In the genomic region with DNA sequence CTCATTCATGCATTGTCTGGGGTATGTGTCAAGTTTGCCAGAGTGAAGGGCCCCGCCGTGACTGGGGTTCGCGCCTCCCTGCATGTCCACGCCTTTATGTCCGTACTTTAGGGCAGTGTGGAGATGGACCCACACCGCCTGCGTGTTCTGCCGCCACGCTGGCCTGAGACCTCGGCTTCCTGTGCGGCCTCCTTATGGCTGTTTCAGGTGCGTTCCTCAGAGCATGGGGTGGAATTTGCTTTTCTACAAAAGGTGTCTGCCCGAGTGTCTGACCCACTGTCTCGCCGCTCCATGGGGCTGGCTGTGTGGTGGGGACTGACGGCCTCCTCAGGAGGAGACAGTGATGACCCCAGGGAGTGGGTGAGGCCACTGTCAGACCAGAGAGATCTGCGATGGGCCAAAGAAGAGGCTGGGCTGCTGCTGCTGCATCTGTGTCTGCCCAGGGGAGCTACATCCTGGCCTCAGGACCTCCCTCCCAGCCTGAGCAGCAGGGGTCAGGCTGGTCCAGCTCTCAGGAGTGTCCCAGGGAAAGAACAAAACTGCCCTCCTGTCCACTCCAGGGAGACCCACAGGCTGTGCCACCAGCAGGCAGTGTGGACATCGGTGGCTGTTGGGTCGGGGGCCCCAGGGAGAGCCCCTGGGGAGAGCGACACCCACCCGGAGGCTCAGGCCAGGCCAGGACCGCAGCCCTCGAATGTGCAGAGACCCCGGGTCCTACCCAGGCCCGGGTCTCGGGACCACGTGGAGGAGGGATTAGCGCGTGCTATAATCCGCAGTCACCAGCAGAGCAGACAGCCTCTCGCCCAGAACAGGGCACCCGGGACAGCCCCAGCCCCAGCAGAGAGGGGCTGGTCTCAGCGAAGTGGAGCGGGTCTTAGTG, we compare ENCODE assay signal across 1 cellular context.
TF ChIP-seq lines count a peak whose summit lies in the region.

No MANE protein-coding gene starts in this region.

TF ChIP-seq in IMR-90, 13 proteins besides CTCF, POLR2A, EP300 and RAD21:
- TF ChIP-seq BHLHE40 (IDR thresholded peaks at IDR 0.05; ENCODE audit: low read depth, low read length) (no peak), MAZ (IDR thresholded peaks at IDR 0.05; ENCODE audit: borderline replicate concordance, low read depth, low read length) (no peak), RFX5 (IDR thresholded peaks at IDR 0.05; ENCODE audit: low read depth, low read length) (no peak), MAFK (IDR thresholded peaks at IDR 0.05; ENCODE audit: low read depth, low read length) (no peak), RCOR1 (IDR thresholded peaks at IDR 0.05; ENCODE audit: insufficient replicate concordance, low read length) (no peak), NFE2L2 (IDR thresholded peaks at IDR 0.05; ENCODE audit: low read depth, low read length) (no peak), SMC3 (IDR thresholded peaks at IDR 0.05; ENCODE audit: low read depth, low read length) (no peak), FOS (IDR thresholded peaks at IDR 0.05; ENCODE audit: low read depth, low read length) (no peak), MXI1 (IDR thresholded peaks at IDR 0.05; ENCODE audit: borderline replicate concordance, low read depth, low read length) (no peak), CEBPB (IDR thresholded peaks at IDR 0.05; ENCODE audit: low read depth, low read length) (no peak), CHD1 (IDR thresholded peaks at IDR 0.05; ENCODE audit: low read depth, low read length) (no peak)
- TF ChIP-seq, protein P1, sequence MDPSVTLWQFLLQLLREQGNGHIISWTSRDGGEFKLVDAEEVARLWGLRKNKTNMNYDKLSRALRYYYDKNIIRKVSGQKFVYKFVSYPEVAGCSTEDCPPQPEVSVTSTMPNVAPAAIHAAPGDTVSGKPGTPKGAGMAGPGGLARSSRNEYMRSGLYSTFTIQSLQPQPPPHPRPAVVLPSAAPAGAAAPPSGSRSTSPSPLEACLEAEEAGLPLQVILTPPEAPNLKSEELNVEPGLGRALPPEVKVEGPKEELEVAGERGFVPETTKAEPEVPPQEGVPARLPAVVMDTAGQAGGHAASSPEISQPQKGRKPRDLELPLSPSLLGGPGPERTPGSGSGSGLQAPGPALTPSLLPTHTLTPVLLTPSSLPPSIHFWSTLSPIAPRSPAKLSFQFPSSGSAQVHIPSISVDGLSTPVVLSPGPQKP (IDR thresholded peaks at IDR 0.05; ENCODE audit: borderline replicate concordance, low read depth, low read length), result no peak
- TF ChIP-seq, protein P2, sequence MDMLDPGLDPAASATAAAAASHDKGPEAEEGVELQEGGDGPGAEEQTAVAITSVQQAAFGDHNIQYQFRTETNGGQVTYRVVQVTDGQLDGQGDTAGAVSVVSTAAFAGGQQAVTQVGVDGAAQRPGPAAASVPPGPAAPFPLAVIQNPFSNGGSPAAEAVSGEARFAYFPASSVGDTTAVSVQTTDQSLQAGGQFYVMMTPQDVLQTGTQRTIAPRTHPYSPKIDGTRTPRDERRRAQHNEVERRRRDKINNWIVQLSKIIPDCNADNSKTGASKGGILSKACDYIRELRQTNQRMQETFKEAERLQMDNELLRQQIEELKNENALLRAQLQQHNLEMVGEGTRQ (IDR thresholded peaks at IDR 0.05; ENCODE audit: low read depth, low read length), result no peak
